In genomic region chr1:80632284-80632683, GRCh38 we compare ENCODE assay signal across 1 cellular context.
TF ChIP-seq lines count a peak whose summit lies in the region.

No MANE protein-coding gene starts in this region.

TF ChIP-seq in WTC11, 78 proteins besides CTCF, POLR2A, EP300 and RAD21 (continued from another document):
- TF ChIP-seq MLX (CRISPR knock-in tag; IDR thresholded peaks at IDR 0.05) (no peak), ZNF423 (CRISPR knock-in tag; IDR thresholded peaks at IDR 0.05) (no peak), ZNF416 (CRISPR knock-in tag; IDR thresholded peaks at IDR 0.05) (no peak), E2F5 (CRISPR knock-in tag; IDR thresholded peaks at IDR 0.05) (no peak), GABPB1 (CRISPR knock-in tag; IDR thresholded peaks at IDR 0.05) (no peak), ETV6 (CRISPR knock-in tag; IDR thresholded peaks at IDR 0.05) (no peak), ATF6 (CRISPR knock-in tag; IDR thresholded peaks at IDR 0.05) (no peak), MXD4 (CRISPR knock-in tag; IDR thresholded peaks at IDR 0.05; ENCODE audit: borderline replicate concordance) (no peak), GTF2I (CRISPR knock-in tag; conservative IDR thresholded peaks at IDR 0.05) (no peak), ATF3 (CRISPR knock-in tag; conservative IDR thresholded peaks at IDR 0.05) (no peak)
